ENCODE assay signal across 1 cellular context in the genomic region with DNA sequence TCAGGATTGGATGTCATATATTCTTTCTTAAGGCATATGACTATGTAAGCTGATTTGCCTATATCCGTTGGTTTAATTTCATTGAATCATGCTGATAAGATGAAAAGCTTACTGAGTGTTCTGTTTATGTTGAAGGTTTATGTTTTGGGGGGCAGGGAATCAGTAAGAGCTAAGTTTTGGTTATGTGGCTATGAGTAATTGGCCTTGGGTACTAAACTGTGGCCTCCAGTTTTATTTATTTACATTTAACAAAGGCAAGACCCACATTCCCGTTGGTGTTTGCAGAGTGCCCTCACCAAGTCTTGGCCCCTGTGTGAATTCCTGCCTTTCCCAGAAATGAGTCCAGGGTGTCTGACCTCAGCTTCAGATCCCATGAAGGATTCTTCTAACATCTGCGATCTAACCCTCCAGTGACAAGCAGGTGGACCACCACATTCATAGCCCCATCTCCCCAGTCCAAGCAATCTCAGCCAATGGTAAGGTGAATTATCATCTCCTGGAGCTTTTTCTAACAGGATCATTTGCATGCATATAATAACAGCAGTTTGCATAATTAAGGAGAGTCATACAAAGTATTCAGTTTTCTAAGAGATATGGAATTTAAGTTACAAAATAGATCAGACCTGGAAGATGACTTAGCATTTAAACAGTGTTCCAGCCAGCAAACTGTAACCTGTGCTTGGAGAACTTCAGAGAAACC.
TF ChIP-seq lines count a peak whose summit lies in the region.

No MANE protein-coding gene starts in this region.

TF ChIP-seq in IMR-90, 13 proteins besides CTCF, POLR2A, EP300 and RAD21:
- TF ChIP-seq MAFK (IDR thresholded peaks at IDR 0.05; ENCODE audit: low read depth, low read length) (peak; percentile 64), SMC3 (IDR thresholded peaks at IDR 0.05; ENCODE audit: low read depth, low read length) (no peak), CHD1 (IDR thresholded peaks at IDR 0.05; ENCODE audit: low read depth, low read length) (no peak), MAZ (IDR thresholded peaks at IDR 0.05; ENCODE audit: borderline replicate concordance, low read depth, low read length) (peak; percentile 32; the same call in 1 of the 2 replicates), RFX5 (IDR thresholded peaks at IDR 0.05; ENCODE audit: low read depth, low read length) (no peak), RCOR1 (IDR thresholded peaks at IDR 0.05; ENCODE audit: insufficient replicate concordance, low read length) (no peak), FOS (IDR thresholded peaks at IDR 0.05; ENCODE audit: low read depth, low read length) (0 out of 2 replicates have a peak, but pooled peaks have one; percentile 46), ELK1 (IDR thresholded peaks at IDR 0.05; ENCODE audit: borderline replicate concordance, low read depth, low read length) (no peak), CEBPB (IDR thresholded peaks at IDR 0.05; ENCODE audit: low read depth, low read length) (peak; percentile 33; the same call in 1 of the 2 replicates), MXI1 (IDR thresholded peaks at IDR 0.05; ENCODE audit: borderline replicate concordance, low read depth, low read length) (no peak), NFE2L2 (IDR thresholded peaks at IDR 0.05; ENCODE audit: low read depth, low read length) (peak; percentile 87), BHLHE40 (IDR thresholded peaks at IDR 0.05; ENCODE audit: low read depth, low read length) (peak; percentile 56)
- TF ChIP-seq, protein P1, sequence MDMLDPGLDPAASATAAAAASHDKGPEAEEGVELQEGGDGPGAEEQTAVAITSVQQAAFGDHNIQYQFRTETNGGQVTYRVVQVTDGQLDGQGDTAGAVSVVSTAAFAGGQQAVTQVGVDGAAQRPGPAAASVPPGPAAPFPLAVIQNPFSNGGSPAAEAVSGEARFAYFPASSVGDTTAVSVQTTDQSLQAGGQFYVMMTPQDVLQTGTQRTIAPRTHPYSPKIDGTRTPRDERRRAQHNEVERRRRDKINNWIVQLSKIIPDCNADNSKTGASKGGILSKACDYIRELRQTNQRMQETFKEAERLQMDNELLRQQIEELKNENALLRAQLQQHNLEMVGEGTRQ (IDR thresholded peaks at IDR 0.05; ENCODE audit: low read depth, low read length): no peak
